ENCODE assay signal across 8 cellular contexts in the genomic region with DNA sequence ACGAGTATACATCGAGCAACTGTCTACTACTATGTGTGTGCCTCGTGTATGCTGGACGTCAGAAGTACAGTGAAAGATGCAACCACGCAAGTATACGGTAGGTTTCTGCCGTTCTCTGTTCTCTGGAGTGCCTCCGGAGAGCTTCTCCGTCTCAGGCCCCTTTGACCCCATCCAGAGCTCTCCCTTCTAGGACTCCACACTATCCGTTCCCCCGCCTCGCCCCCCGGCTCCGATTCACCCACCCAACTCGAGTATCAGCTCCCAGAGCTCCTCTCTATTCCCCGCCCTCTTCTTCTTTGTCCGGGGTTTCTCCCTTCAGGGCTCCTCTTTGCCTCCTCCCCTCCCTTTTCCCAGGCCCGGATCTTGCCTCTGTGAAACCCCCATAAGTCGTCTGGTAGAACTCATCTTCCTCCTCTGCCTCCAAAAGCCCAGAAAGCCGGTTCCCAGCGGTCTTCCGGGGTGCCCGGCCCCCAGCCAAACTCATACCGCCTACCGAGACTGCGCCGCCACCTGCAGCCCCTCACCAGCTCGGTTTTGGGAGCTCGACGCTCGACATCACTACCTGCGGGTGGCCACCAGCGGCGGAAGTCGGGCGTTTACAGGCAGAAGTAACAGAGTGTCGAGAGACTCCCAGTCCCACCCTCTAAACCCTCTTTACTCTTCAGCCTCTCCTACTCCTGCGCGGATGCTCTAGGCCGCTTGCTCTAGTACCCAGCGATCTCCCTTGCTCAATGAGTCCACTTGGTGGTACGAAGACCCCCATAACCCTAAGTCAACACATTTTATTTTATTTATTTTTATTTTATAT. TPM values are rescaled to one million over a fixed set of nuclear protein-coding genes. Genes with fewer than 3 reads are reported as not detected.
A peak's percentile ranks its signal among the peaks of the same experiment; 100 is the strongest.
DNase-seq lines count a peak whose midpoint lies in the region; ATAC-seq and TF ChIP-seq lines count a peak whose summit lies in the region.

A gene with protein sequence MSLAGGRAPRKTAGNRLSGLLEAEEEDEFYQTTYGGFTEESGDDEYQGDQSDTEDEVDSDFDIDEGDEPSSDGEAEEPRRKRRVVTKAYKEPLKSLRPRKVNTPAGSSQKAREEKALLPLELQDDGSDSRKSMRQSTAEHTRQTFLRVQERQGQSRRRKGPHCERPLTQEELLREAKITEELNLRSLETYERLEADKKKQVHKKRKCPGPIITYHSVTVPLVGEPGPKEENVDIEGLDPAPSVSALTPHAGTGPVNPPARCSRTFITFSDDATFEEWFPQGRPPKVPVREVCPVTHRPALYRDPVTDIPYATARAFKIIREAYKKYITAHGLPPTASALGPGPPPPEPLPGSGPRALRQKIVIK (minus strand): TSS at position 560 of the 808 bp plus-strand sequence. CDS start 76 bp downstream, at position 484.

- DNase-seq in Calu3 (peak; percentile 89), HuH-7.5 (ENCODE audit: low spot score) (peak; percentile 77), endothelial cell (ENCODE audit: low spot score) (peak; percentile 74), midbrain (lab: John Stamatoyannopoulos, UW) (peak; percentile 85)
- peak; percentile 81 for DNase-seq in activated CD8-positive, alpha-beta memory T cell treated with anti-CD3 and anti-CD28 coated beads, Interleukin-2, amount 50 U/mL, for 4 hours
- peak; percentile 64 to 73 for DNase-seq in stimulated activated CD8-positive, alpha-beta memory T cell treated with anti-CD3 and anti-CD28 coated beads, Interleukin-2, amount 100 ng/mL, for 1 hour (ENCODE audit: low read depth in 2 of 2)

- H3K4me3 Mint-ChIP-seq in Calu3 (ENCODE audit: low read depth, unreplicated experiment) (peak within 1 kb of the TSS; percentile 91), endothelial cell (ENCODE audit: unreplicated experiment) (peak within 1 kb of the TSS; percentile 99)

- peak within 1 kb of the TSS; percentile 78 for H3K9ac ChIP-seq in OCI-LY3 (ENCODE audit: low read length)

- H3K27me3 Mint-ChIP-seq in Calu3 (ENCODE audit: unreplicated experiment) (no peaks in the 10 kb centered on the region), endothelial cell (ENCODE audit: unreplicated experiment) (peaks cover 8% of the 10 kb centered on the region)

- H2AFZ ChIP-seq in OCI-LY3 (ENCODE audit: low read depth, low read length) = peak within 1 kb of the TSS; percentile 22; the same call in 1 of the 2 replicates

- H4K20me1 ChIP-seq in OCI-LY3 (ENCODE audit: insufficient read depth, low read length) = no peaks in the 10 kb centered on the region

- peaks cover 12% of the 10 kb centered on the region for H3K4me1 ChIP-seq in OCI-LY3 (ENCODE audit: low read length)

- H3K79me2 ChIP-seq in OCI-LY3 (ENCODE audit: low read length) = peaks cover 35% of the 10 kb centered on the region

- intact Hi-C loops in Calu3 (cut with micrococcal nuclease; ENCODE audit: unreplicated experiment) = loop anchor here (10.0 kb wide), 1 partner anchor 645 kb away; a partner anchor contains a TSS

- peaks cover 7% of the 10 kb centered on the region for H3K27me3 ChIP-seq in OCI-LY3 (ENCODE audit: low read depth, low read length)

- BruUV-seq in Calu3 (replicated peaks; lab: Mats Ljungman, UMichigan) = no TSS peak

- peaks cover 23% of the 10 kb centered on the region for H3K4me1 Mint-ChIP-seq in Calu3 (ENCODE audit: low read depth, unreplicated experiment)
- H3K4me1 Mint-ChIP-seq in endothelial cell (ENCODE audit: unreplicated experiment) = peaks cover 9% of the 10 kb centered on the region

- peak within 1 kb of the TSS; percentile 73 for H3K4me2 ChIP-seq in OCI-LY3 (ENCODE audit: low read length)

- H3K27ac Mint-ChIP-seq in Calu3 (ENCODE audit: unreplicated experiment) = peak within 1 kb of the TSS; percentile 86
- peak within 1 kb of the TSS; percentile 90 for H3K27ac Mint-ChIP-seq in endothelial cell (ENCODE audit: unreplicated experiment)

- H3K27ac ChIP-seq in OCI-LY3 (ENCODE audit: low read length) = peak within 1 kb of the TSS; percentile 71

- peak within 1 kb of the TSS; percentile 86 for H3K4me3 ChIP-seq in OCI-LY3 (ENCODE audit: low read length)

- H3K9me3 Mint-ChIP-seq in Calu3 (ENCODE audit: low read depth, unreplicated experiment) (no peaks in the 10 kb centered on the region), endothelial cell (ENCODE audit: unreplicated experiment) (no peaks in the 10 kb centered on the region)

- H3K36me3 Mint-ChIP-seq in Calu3 (ENCODE audit: insufficient read depth, unreplicated experiment) (peaks cover 43% of the 10 kb centered on the region), endothelial cell (ENCODE audit: low read depth, unreplicated experiment) (peaks cover 3% of the 10 kb centered on the region)

- ATAC-seq in GM21447 (IDR thresholded peaks at IDR 0.05; ENCODE audit: unreplicated experiment) = peak; percentile 82

- CTCF ChIA-PET in Calu3 (lab: Charles Lee) = interaction anchor here (0.7 to 1.7 kb wide), 6 partner anchors 10 to 91 kb away, joined by 3 to 8 read pairs (median 4); a partner anchor contains a TSS

- TF ChIP-seq CTCF in Calu3 (IDR thresholded peaks at IDR 0.05; ENCODE audit: unreplicated experiment) = no peak
- TF ChIP-seq CTCF in OCI-LY3 (IDR thresholded peaks at IDR 0.05; ENCODE audit: low read depth, low read length) = no peak
- TF ChIP-seq CTCF in endothelial cell (IDR thresholded peaks at IDR 0.05; ENCODE audit: unreplicated experiment) = no peak

- peaks cover 12% of the 10 kb centered on the region for H3K36me3 ChIP-seq in OCI-LY3 (replicated peaks; ENCODE audit: low read depth, low read length)

- no peaks in the 10 kb centered on the region for H3K9me3 ChIP-seq in OCI-LY3 (ENCODE audit: insufficient read depth, low read length)

RNA-seq across cellular contexts. Expression of the gene that starts here (rescaled TPM):
- total RNA-seq in Calu3 (2022) (91.4 and 111 TPM in 2 replicates), endothelial cell (ENCODE audit: unreplicated experiment) (83.5 TPM)

Comparison
In these comparisons a context has a peak if more than half of its experiments do, and no peak if none do; other contexts are left out.
1. Peak in every context shown above with its lines: DNase-seq, ATAC-seq, H3K4me3 ChIP-seq and H3K27ac ChIP-seq.